ENCODE assay signal across 23 cellular contexts in genomic region chr3:134229038-134229437, GRCh38.
"Had no signal": no experiment of that assay in that cellular context is flagged by ENCODE, and none has a peak within 500 bp of the region (broad histone marks: within the 10 kb centered on the region; RNA-seq: fewer than 3 reads in every experiment).

No MANE protein-coding gene starts in this region.

- H3K27me3 Mint-ChIP-seq: activated CD4-positive, alpha-beta memory T cell treated with anti-CD3 and anti-CD28 coated beads for 36 hours; activated CD4-positive, alpha-beta T cell treated with anti-CD3 and anti-CD28 coated beads, Interleukin-2, amount 10 ng/mL, durations not matched to agents 7 days and 5 days; activated naive CD8-positive, alpha-beta T cell treated with anti-CD3 and anti-CD28 coated beads for 36 hours had no signal

- H3K4me3 ChIP-seq: cardiac muscle cell had no signal

- H3K36me3 ChIP-seq: brain microvascular endothelial cell, cardiac muscle cell had no signal

- DNase-seq: activated CD4-positive, alpha-beta memory T cell treated with anti-CD3 and anti-CD28 coated beads for 36 hours; activated CD4-positive, alpha-beta T cell treated with anti-CD3 and anti-CD28 coated beads, Interleukin-2, amount 10 ng/mL, durations not matched to agents 7 days and 5 days; activated CD4-positive, CD25-positive, alpha-beta regulatory T cell; activated CD8-positive, alpha-beta memory T cell treated with anti-CD3 and anti-CD28 coated beads for 24 hours; activated effector memory CD4-positive, alpha-beta T cell treated with anti-CD3 and anti-CD28 coated beads, Interleukin-2, amount 50 U/mL, for 16 hours; activated naive CD4-positive, alpha-beta T cell treated with Interleukin-2 at 50 U/mL for 16 hours; activated naive CD8-positive, alpha-beta T cell treated with anti-CD3 and anti-CD28 coated beads for 36 hours; activated T-cell treated with anti-CD3 and anti-CD28 coated beads, Interleukin-2, amount 50 U/mL, for 4 hours; brain microvascular endothelial cell; cerebellar nuclear complex; NCI-H1092; NCI-H1417 treated with DMSO at 0.1 percent for 48 hours; NCI-H1694; NCI-H2029 treated with DMSO at 0.1 percent for 48 hours; NCI-H345; NCI-H510A; NCI-H526 treated with DMSO at 0.1 percent for 48 hours; NCI-H82; SIG-M5; T-helper 2 cell; T1000 had no signal

- H3K27me3 ChIP-seq: brain microvascular endothelial cell, cardiac muscle cell had no signal

- FAIRE-seq: TTC549 had no signal

- ATAC-seq: activated T-cell treated with anti-CD3 and anti-CD28 coated beads, Interleukin-2, amount 50 U/mL, for 4 hours had no signal

- H3K4me3 Mint-ChIP-seq: activated CD4-positive, alpha-beta memory T cell treated with anti-CD3 and anti-CD28 coated beads for 36 hours; activated CD4-positive, alpha-beta T cell treated with anti-CD3 and anti-CD28 coated beads, Interleukin-2, amount 10 ng/mL, durations not matched to agents 7 days and 5 days; activated naive CD8-positive, alpha-beta T cell treated with anti-CD3 and anti-CD28 coated beads for 36 hours; activated T-cell treated with anti-CD3 and anti-CD28 coated beads, Interleukin-2, amount 50 U/mL, for 4 hours had no signal

- H3K27ac Mint-ChIP-seq: activated CD4-positive, alpha-beta memory T cell treated with anti-CD3 and anti-CD28 coated beads for 36 hours; activated CD4-positive, alpha-beta T cell treated with anti-CD3 and anti-CD28 coated beads, Interleukin-2, amount 10 ng/mL, durations not matched to agents 7 days and 5 days; activated naive CD8-positive, alpha-beta T cell treated with anti-CD3 and anti-CD28 coated beads for 36 hours had no signal

- H3K9me3 Mint-ChIP-seq: activated CD4-positive, alpha-beta memory T cell treated with anti-CD3 and anti-CD28 coated beads for 36 hours; activated CD4-positive, alpha-beta T cell treated with anti-CD3 and anti-CD28 coated beads, Interleukin-2, amount 10 ng/mL, durations not matched to agents 7 days and 5 days; activated naive CD8-positive, alpha-beta T cell treated with anti-CD3 and anti-CD28 coated beads for 36 hours; activated T-cell treated with anti-CD3 and anti-CD28 coated beads, Interleukin-2, amount 50 U/mL, for 4 hours had no signal

- H3K27ac ChIP-seq: brain microvascular endothelial cell, cardiac muscle cell had no signal
